8 cellular contexts compared by ENCODE assay signal in genomic region chr10:28432210-28432676, GRCh38.
A peak's percentile ranks its signal among the peaks of the same experiment; 100 is the strongest.
DNase-seq lines count a peak whose midpoint lies in the region; ATAC-seq, FAIRE-seq and TF ChIP-seq lines count a peak whose summit lies in the region.

No MANE protein-coding gene starts in this region.

- POLR2A ChIA-PET in SK-N-SH (lab: Yijun Ruan, JAX) = no interaction called here

- peak overlapping the region; percentile 86; the same call in 1 of the 2 replicates for H2AFZ ChIP-seq in SK-N-SH (ENCODE audit: low read depth)

- H3K27me3 ChIP-seq in SK-N-SH (ENCODE audit: insufficient read depth) = no peaks in the 10 kb centered on the region; the same call in 1 of the 2 replicates

- WGBS in SK-N-SH (ENCODE audit: low lambda C conversion rate) = 0% methylated on average over 9 of the region's 9 CpGs

- H3K4me3 Mint-ChIP-seq in central memory CD8-positive, alpha-beta T cell = no peak overlapping the region

- peak; percentile 91 for TF ChIP-seq RAD21 in SK-N-SH (IDR thresholded peaks at IDR 0.05; ENCODE audit: low read length)

- peak; percentile 86 for DNase-seq in DMS53 (lab: John Stamatoyannopoulos, UW)
- peak; percentile 70 for DNase-seq in NCI-H1092 treated with DMSO at 0.1 percent for 48 hours (lab: John Stamatoyannopoulos, UW)
- DNase-seq in SK-N-SH = peak; percentile 79
- DNase-seq in central memory CD8-positive, alpha-beta T cell (ENCODE audit: low spot score in 2 of 2) = no peak
- peak; percentile 32 for DNase-seq in stimulated activated CD8-positive, alpha-beta memory T cell treated with anti-CD3 and anti-CD28 coated beads, Interleukin-4, amount 100 ng/mL, for 48 hours
- DNase-seq in cortex of kidney (lab: John Stamatoyannopoulos, UW) = no peak

- no peaks in the 10 kb centered on the region; a peak in 1 of 4 replicates for H3K4me1 ChIP-seq in SK-N-SH (ENCODE audit: control insufficient read depth in 1 of 2, insufficient read depth in 2 of 2, low read depth in 1 of 2, low read length in 1 of 2)

- TF ChIP-seq CTCF in SK-N-SH (IDR thresholded peaks at IDR 0.05) = peak; percentile 80

- H3K4me1 Mint-ChIP-seq in central memory CD8-positive, alpha-beta T cell = peaks cover 9% of the 10 kb centered on the region

- no peak for TF ChIP-seq EP300 in SK-N-SH (IDR thresholded peaks at IDR 0.05; ENCODE audit: borderline replicate concordance in 1 of 2, low read depth in 1 of 2, low read length in 1 of 2)

- no peaks in the 10 kb centered on the region for H3F3A ChIP-seq in SK-N-SH (replicated peaks; ENCODE audit: insufficient read depth)

- FAIRE-seq in islet of Langerhans (lab: Jason Lieb, UNC) = peak; percentile 99

- H3K9me3 ChIP-seq in SK-N-SH = no peaks in the 10 kb centered on the region

- H3K27ac ChIP-seq in SK-N-SH (ENCODE audit: low read depth in 2 of 2, low read length in 1 of 2) = no peak overlapping the region

- no peaks in the 10 kb centered on the region for H3K36me3 Mint-ChIP-seq in central memory CD8-positive, alpha-beta T cell (ENCODE audit: insufficient read depth)

- no peaks in the 10 kb centered on the region for H4K20me1 ChIP-seq in SK-N-SH (ENCODE audit: insufficient read depth)

- no peaks in the 10 kb centered on the region for H3K79me2 ChIP-seq in SK-N-SH (ENCODE audit: insufficient read depth)

- H3K27ac Mint-ChIP-seq in central memory CD8-positive, alpha-beta T cell (ENCODE audit: low read depth) = no peak overlapping the region

- peak; percentile 82 for ATAC-seq in GM21786 (IDR thresholded peaks at IDR 0.05; ENCODE audit: unreplicated experiment)
- ATAC-seq in central memory CD8-positive, alpha-beta T cell (replicated peaks; ENCODE audit: extremely low read depth, poor library complexity, severe bottlenecking) = peak; percentile 32

- H3K9me2 ChIP-seq in SK-N-SH = no peaks in the 10 kb centered on the region

- no peak overlapping the region for H3K9ac ChIP-seq in SK-N-SH

- H3K36me3 ChIP-seq in SK-N-SH (replicated peaks in 1 of 2; ENCODE audit: control insufficient read depth in 1 of 2, insufficient read depth in 2 of 2, low read length in 1 of 2) = no peaks in the 10 kb centered on the region

- CTCF ChIA-PET in SK-N-SH (lab: Yijun Ruan, JAX) = interaction anchor here (0.6 to 1.8 kb wide), 7 partner anchors 11 to 1145 kb away, joined by 3 to 9 read pairs (median 4); no protein-coding TSS in a partner anchor

- H3K9me3 Mint-ChIP-seq in central memory CD8-positive, alpha-beta T cell = no peaks in the 10 kb centered on the region

- peaks cover 11% of the 10 kb centered on the region for H3K27me3 Mint-ChIP-seq in central memory CD8-positive, alpha-beta T cell

- no peak overlapping the region for H3K4me2 ChIP-seq in SK-N-SH

- H3K4me3 ChIP-seq in SK-N-SH (ENCODE audit: low read depth in 2 of 2, low read length in 1 of 2) = no peak overlapping the region; a peak in 1 of 4 replicates

TF ChIP-seq in SK-N-SH, 30 proteins besides CTCF, POLR2A, EP300 and RAD21:
- no peak for TF ChIP-seq MEF2A (IDR thresholded peaks at IDR 0.05; ENCODE audit: borderline replicate concordance, low read depth)
- TF ChIP-seq IRF3 (IDR thresholded peaks at IDR 0.05; ENCODE audit: low read depth, low read length) = no peak
- TF ChIP-seq, protein P1, sequence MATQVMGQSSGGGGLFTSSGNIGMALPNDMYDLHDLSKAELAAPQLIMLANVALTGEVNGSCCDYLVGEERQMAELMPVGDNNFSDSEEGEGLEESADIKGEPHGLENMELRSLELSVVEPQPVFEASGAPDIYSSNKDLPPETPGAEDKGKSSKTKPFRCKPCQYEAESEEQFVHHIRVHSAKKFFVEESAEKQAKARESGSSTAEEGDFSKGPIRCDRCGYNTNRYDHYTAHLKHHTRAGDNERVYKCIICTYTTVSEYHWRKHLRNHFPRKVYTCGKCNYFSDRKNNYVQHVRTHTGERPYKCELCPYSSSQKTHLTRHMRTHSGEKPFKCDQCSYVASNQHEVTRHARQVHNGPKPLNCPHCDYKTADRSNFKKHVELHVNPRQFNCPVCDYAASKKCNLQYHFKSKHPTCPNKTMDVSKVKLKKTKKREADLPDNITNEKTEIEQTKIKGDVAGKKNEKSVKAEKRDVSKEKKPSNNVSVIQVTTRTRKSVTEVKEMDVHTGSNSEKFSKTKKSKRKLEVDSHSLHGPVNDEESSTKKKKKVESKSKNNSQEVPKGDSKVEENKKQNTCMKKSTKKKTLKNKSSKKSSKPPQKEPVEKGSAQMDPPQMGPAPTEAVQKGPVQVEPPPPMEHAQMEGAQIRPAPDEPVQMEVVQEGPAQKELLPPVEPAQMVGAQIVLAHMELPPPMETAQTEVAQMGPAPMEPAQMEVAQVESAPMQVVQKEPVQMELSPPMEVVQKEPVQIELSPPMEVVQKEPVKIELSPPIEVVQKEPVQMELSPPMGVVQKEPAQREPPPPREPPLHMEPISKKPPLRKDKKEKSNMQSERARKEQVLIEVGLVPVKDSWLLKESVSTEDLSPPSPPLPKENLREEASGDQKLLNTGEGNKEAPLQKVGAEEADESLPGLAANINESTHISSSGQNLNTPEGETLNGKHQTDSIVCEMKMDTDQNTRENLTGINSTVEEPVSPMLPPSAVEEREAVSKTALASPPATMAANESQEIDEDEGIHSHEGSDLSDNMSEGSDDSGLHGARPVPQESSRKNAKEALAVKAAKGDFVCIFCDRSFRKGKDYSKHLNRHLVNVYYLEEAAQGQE (IDR thresholded peaks at IDR 0.05; ENCODE audit: low read depth, low read length) = no peak
- no peak for TF ChIP-seq MXI1 (IDR thresholded peaks at IDR 0.05; ENCODE audit: low read depth, low read length)
- no peak for TF ChIP-seq POLR2AphosphoS5 (IDR thresholded peaks at IDR 0.05; ENCODE audit: low read depth, low read length)
- TF ChIP-seq FOXM1 (IDR thresholded peaks at IDR 0.05; ENCODE audit: low read depth) = no peak
- TF ChIP-seq, protein P2, sequence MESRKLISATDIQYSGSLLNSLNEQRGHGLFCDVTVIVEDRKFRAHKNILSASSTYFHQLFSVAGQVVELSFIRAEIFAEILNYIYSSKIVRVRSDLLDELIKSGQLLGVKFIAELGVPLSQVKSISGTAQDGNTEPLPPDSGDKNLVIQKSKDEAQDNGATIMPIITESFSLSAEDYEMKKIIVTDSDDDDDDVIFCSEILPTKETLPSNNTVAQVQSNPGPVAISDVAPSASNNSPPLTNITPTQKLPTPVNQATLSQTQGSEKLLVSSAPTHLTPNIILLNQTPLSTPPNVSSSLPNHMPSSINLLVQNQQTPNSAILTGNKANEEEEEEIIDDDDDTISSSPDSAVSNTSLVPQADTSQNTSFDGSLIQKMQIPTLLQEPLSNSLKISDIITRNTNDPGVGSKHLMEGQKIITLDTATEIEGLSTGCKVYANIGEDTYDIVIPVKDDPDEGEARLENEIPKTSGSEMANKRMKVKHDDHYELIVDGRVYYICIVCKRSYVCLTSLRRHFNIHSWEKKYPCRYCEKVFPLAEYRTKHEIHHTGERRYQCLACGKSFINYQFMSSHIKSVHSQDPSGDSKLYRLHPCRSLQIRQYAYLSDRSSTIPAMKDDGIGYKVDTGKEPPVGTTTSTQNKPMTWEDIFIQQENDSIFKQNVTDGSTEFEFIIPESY (IDR thresholded peaks at IDR 0.05; ENCODE audit: borderline replicate concordance, low read depth) = no peak
- TF ChIP-seq, protein P3, sequence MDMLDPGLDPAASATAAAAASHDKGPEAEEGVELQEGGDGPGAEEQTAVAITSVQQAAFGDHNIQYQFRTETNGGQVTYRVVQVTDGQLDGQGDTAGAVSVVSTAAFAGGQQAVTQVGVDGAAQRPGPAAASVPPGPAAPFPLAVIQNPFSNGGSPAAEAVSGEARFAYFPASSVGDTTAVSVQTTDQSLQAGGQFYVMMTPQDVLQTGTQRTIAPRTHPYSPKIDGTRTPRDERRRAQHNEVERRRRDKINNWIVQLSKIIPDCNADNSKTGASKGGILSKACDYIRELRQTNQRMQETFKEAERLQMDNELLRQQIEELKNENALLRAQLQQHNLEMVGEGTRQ (IDR thresholded peaks at IDR 0.05; ENCODE audit: borderline replicate concordance, low read depth, low read length) = no peak
- no peak for TF ChIP-seq TEAD4 (IDR thresholded peaks at IDR 0.05; ENCODE audit: borderline replicate concordance, insufficient read depth)
- peak; percentile 57; the same call in 1 of the 2 replicates for TF ChIP-seq YY1 (IDR thresholded peaks at IDR 0.05; ENCODE audit: low read depth)
- TF ChIP-seq GABPA (IDR thresholded peaks at IDR 0.05; ENCODE audit: low read depth) = no peak
- no peak for TF ChIP-seq JUND (IDR thresholded peaks at IDR 0.05)
- TF ChIP-seq CHD2 (IDR thresholded peaks at IDR 0.05; ENCODE audit: low read length, partially characterized antibody) = no peak
- no peak for TF ChIP-seq EZH2phosphoT487 (IDR thresholded peaks at IDR 0.05; ENCODE audit: borderline replicate concordance, low read depth)
- no peak for TF ChIP-seq MAX (IDR thresholded peaks at IDR 0.05; ENCODE audit: low read depth)
- TF ChIP-seq RCOR1 (IDR thresholded peaks at IDR 0.05; ENCODE audit: low read length) = peak; percentile 59; the same call in 1 of the 2 replicates
- TF ChIP-seq NRF1 (IDR thresholded peaks at IDR 0.05; ENCODE audit: low read depth, low read length) = no peak
- TF ChIP-seq, protein P4, sequence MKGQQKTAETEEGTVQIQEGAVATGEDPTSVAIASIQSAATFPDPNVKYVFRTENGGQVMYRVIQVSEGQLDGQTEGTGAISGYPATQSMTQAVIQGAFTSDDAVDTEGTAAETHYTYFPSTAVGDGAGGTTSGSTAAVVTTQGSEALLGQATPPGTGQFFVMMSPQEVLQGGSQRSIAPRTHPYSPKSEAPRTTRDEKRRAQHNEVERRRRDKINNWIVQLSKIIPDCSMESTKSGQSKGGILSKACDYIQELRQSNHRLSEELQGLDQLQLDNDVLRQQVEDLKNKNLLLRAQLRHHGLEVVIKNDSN (IDR thresholded peaks at IDR 0.05; ENCODE audit: borderline replicate concordance, low read depth) = no peak
- TF ChIP-seq RFX5 (IDR thresholded peaks at IDR 0.05; ENCODE audit: low read length) = no peak
- no peak for TF ChIP-seq TAF1 (IDR thresholded peaks at IDR 0.05; ENCODE audit: borderline replicate concordance, low read depth, low read length)
- TF ChIP-seq SMC3 (IDR thresholded peaks at IDR 0.05; ENCODE audit: low read depth, low read length) = peak; percentile 75

Comparison
In these comparisons a context has a peak if more than half of its experiments do, and no peak if none do; other contexts are left out.
1. DNase-seq: peak in DMS53 (single experiment), NCI-H1092 treated with DMSO at 0.1 percent for 48 hours (single experiment), SK-N-SH (single experiment) and stimulated activated CD8-positive, alpha-beta memory T cell treated with anti-CD3 and anti-CD28 coated beads, Interleukin-4, amount 100 ng/mL, for 48 hours (single experiment); none in central memory CD8-positive, alpha-beta T cell (0 of 2) and cortex of kidney (single experiment).